In the genomic region with DNA sequence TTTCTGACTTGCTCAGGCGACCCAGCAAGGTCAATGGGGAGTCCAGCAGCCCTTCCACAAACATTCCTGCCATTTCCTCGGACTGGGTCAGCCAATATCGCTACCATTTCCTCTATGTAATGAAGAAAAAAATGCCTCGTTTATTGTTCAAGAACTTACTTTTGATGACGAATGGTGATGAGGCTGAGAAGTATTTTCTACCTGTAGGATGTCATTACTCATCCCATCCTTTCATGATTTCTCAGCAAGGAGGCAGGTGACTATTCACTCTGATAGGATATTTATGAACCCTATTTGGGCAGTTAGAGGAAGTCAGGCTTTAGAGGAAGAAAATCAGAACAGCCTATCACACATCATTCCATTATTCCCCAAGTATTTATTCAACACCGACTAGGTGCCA, we compare ENCODE assay signal across 15 cellular contexts.
DNase-seq lines count a peak whose midpoint lies in the region; ATAC-seq, FAIRE-seq and TF ChIP-seq lines count a peak whose summit lies in the region.
"Had no signal": no experiment of that assay in that cellular context is flagged by ENCODE, and none has a peak within 500 bp of the region (broad histone marks: within the 10 kb centered on the region; RNA-seq: fewer than 3 reads in every experiment).

No MANE protein-coding gene starts in this region.

- H3K4me1 Mint-ChIP-seq in MCF 10A (ENCODE audit: insufficient read depth, unreplicated experiment) (peaks cover 8% of the 10 kb centered on the region), astrocyte (ENCODE audit: low read depth, unreplicated experiment) (peaks cover 7% of the 10 kb centered on the region)
- H3K4me1 Mint-ChIP-seq: GM23338 had no signal

- H3K36me3 Mint-ChIP-seq in MCF 10A (ENCODE audit: insufficient read depth, unreplicated experiment) (no peaks in the 10 kb centered on the region), astrocyte (ENCODE audit: low read depth, unreplicated experiment) (peaks cover 49% of the 10 kb centered on the region)
- H3K36me3 Mint-ChIP-seq: CD4-positive, CD25-positive, alpha-beta regulatory T cell had no signal

- FAIRE-seq in astrocyte (lab: Jason Lieb, UNC), result no peak
- FAIRE-seq: GM12891 had no signal

- H3K27me3 Mint-ChIP-seq in MCF 10A (ENCODE audit: insufficient read depth, unreplicated experiment), result no peaks in the 10 kb centered on the region
- H3K27me3 Mint-ChIP-seq in astrocyte (ENCODE audit: low read depth, unreplicated experiment), result peaks cover 3% of the 10 kb centered on the region
- H3K27me3 Mint-ChIP-seq: CD4-positive, CD25-positive, alpha-beta regulatory T cell had no signal

- DNase-seq in mammary epithelial cell, result peak; percentile 86
- no peak for DNase-seq in MCF 10A (ENCODE audit: unreplicated experiment)
- DNase-seq in astrocyte (ENCODE audit: low read depth), result peak; percentile 25
- peak; percentile 90 to 96 for DNase-seq in foreskin keratinocyte
- DNase-seq in NCI-H524 (lab: John Stamatoyannopoulos, UW), result no peak
- DNase-seq in DMS79 treated with DMSO at 0.1 percent for 48 hours (lab: John Stamatoyannopoulos, UW), result no peak
- no peak for DNase-seq in GM10266 (ENCODE audit: extremely low spot score)
- DNase-seq: CD4-positive, CD25-positive, alpha-beta regulatory T cell; DMS53; H7 had no signal

- in situ Hi-C loops in mammary epithelial cell (cut with MboI; ENCODE audit: low sequenced_read_pairs in 2 of 2), result no loop called here

- peaks cover 7% of the 10 kb centered on the region for H3K9me3 Mint-ChIP-seq in MCF 10A (ENCODE audit: unreplicated experiment)
- peaks cover 11% of the 10 kb centered on the region for H3K9me3 Mint-ChIP-seq in astrocyte (ENCODE audit: unreplicated experiment)

- CTCF ChIA-PET in mammary epithelial cell (lab: Charles Lee; ENCODE audit: low non-redundant PET) (no interaction called here), MCF 10A (lab: Yijun Ruan, JAX) (no interaction called here)

- POLR2A ChIA-PET in MCF 10A (lab: Yijun Ruan, JAX), result interaction anchor here (0.6 kb wide), 1 partner anchor 10 kb away, joined by 3 read pairs; no protein-coding TSS in a partner anchor

- dilution Hi-C loops in mammary epithelial cell (cut with HindIII; ENCODE audit: low sequenced_read_pairs), result no loop called here

- H3K27me3 ChIP-seq in mammary epithelial cell (ENCODE audit: insufficient read depth, low read length) (no peaks in the 10 kb centered on the region), astrocyte (ENCODE audit: insufficient read depth, low read length) (no peaks in the 10 kb centered on the region), foreskin keratinocyte (no peaks in the 10 kb centered on the region)
- H3K27me3 ChIP-seq: BLaER1 treated with 17β-estradiol and CSF1 and Interleukin-3, amounts not matched to agents 10 nM and 100 nM had no signal

- H3K4me3 ChIP-seq in mammary epithelial cell (replicated peaks in 1 of 3; ENCODE audit: insufficient read depth in 1 of 3, low read depth in 2 of 3, low read length in 3 of 3), result no peak overlapping the region
- no peak overlapping the region for H3K4me3 ChIP-seq in astrocyte (ENCODE audit: insufficient read depth, low read depth, low read length)
- H3K4me3 ChIP-seq: BLaER1 treated with 17β-estradiol and CSF1 and Interleukin-3, amounts not matched to agents 10 nM and 100 nM; GM23338 had no signal

- BruUV-seq in mammary epithelial cell (replicated peaks; lab: Mats Ljungman, UMichigan) (no TSS peak), MCF 10A (replicated peaks; lab: Mats Ljungman, UMichigan) (no TSS peak)

- H4K20me1 ChIP-seq in mammary epithelial cell (ENCODE audit: insufficient read depth, low read length), result no peaks in the 10 kb centered on the region
- no peaks in the 10 kb centered on the region for H4K20me1 ChIP-seq in astrocyte (ENCODE audit: insufficient read depth, low read length)
- H4K20me1 ChIP-seq: BLaER1 treated with 17β-estradiol and CSF1 and Interleukin-3, amounts not matched to agents 10 nM and 100 nM had no signal

- peak overlapping the region; percentile 8 for H2AFZ ChIP-seq in mammary epithelial cell (ENCODE audit: low read depth, low read length)
- H2AFZ ChIP-seq in astrocyte (ENCODE audit: low read depth, low read length), result no peak overlapping the region
- H2AFZ ChIP-seq: GM23338 had no signal

- H3K27ac ChIP-seq in mammary epithelial cell (ENCODE audit: insufficient read depth, low read depth, low read length) (peak overlapping the region; percentile 34), astrocyte (ENCODE audit: low read depth, low read length) (peak overlapping the region; percentile 62), foreskin keratinocyte (peak overlapping the region; percentile 0)
- H3K27ac ChIP-seq: 22Rv1; BLaER1 treated with 17β-estradiol and CSF1 and Interleukin-3, amounts not matched to agents 10 nM and 100 nM had no signal

- peak overlapping the region; percentile 31 for H3K4me2 ChIP-seq in mammary epithelial cell (ENCODE audit: insufficient read depth, low read depth, low read length)
- peak overlapping the region; percentile 15 for H3K4me2 ChIP-seq in astrocyte (ENCODE audit: low read length)
- H3K4me2 ChIP-seq: BLaER1 treated with 17β-estradiol and CSF1 and Interleukin-3, amounts not matched to agents 10 nM and 100 nM; GM23338 had no signal

- H3K4me1 ChIP-seq in mammary epithelial cell (ENCODE audit: insufficient read depth, low read length), result peaks cover 24% of the 10 kb centered on the region
- H3K4me1 ChIP-seq in astrocyte (ENCODE audit: insufficient read depth, low read length), result peaks cover 23% of the 10 kb centered on the region
- H3K4me1 ChIP-seq in foreskin keratinocyte, result peaks cover 20% of the 10 kb centered on the region

- TF ChIP-seq CTCF in mammary epithelial cell (conservative IDR thresholded peaks at IDR 0.05 in 1 of 2, IDR thresholded peaks at IDR 0.05 in 1 of 2; ENCODE audit: extremely low read depth in 1 of 2, insufficient read depth in 1 of 2, low read depth in 1 of 2, low read length in 2 of 2), result no peak
- no peak for TF ChIP-seq CTCF in MCF 10A (IDR thresholded peaks at IDR 0.05; ENCODE audit: unreplicated experiment)
- no peak for TF ChIP-seq CTCF in astrocyte (IDR thresholded peaks at IDR 0.05; ENCODE audit: insufficient read depth, low read depth, low read length)
- TF ChIP-seq CTCF in foreskin keratinocyte (conservative IDR thresholded peaks at IDR 0.05), result no peak
- TF ChIP-seq CTCF in GM10266 (IDR thresholded peaks at IDR 0.05; ENCODE audit: control insufficient read depth, insufficient read depth, low read depth, missing control alignments), result no peak

- intact Hi-C loops in mammary epithelial cell (cut with micrococcal nuclease), result loop anchor here (1.0 kb wide), 1 partner anchor 15 kb away; no protein-coding TSS in a partner anchor
- intact Hi-C loops in MCF 10A (cut with micrococcal nuclease), result no loop called here

- peak; percentile 99 for ATAC-seq in foreskin keratinocyte
- no peak for ATAC-seq in GM21360 (IDR thresholded peaks at IDR 0.05; ENCODE audit: unreplicated experiment)
- ATAC-seq: GM23338 had no signal

- H3K9me3 ChIP-seq in mammary epithelial cell (replicated peaks; ENCODE audit: insufficient read depth, low read length), result no peaks in the 10 kb centered on the region
- no peaks in the 10 kb centered on the region for H3K9me3 ChIP-seq in astrocyte (ENCODE audit: insufficient read depth, low read depth, low read length)

- H3K36me3 ChIP-seq in mammary epithelial cell (ENCODE audit: insufficient read depth, low read length) (no peaks in the 10 kb centered on the region), astrocyte (ENCODE audit: insufficient read depth, low read length) (peaks cover 20% of the 10 kb centered on the region)
- H3K36me3 ChIP-seq: BLaER1 treated with 17β-estradiol and CSF1 and Interleukin-3, amounts not matched to agents 10 nM and 100 nM had no signal

- H3K9ac ChIP-seq in mammary epithelial cell (ENCODE audit: insufficient read depth, low read length) (no peak overlapping the region), astrocyte (ENCODE audit: low read length) (peak overlapping the region; percentile 20)
- H3K9ac ChIP-seq: BLaER1 treated with 17β-estradiol and CSF1 and Interleukin-3, amounts not matched to agents 10 nM and 100 nM had no signal

- H3K27ac Mint-ChIP-seq in MCF 10A (ENCODE audit: low read depth, unreplicated experiment) (no peak overlapping the region), astrocyte (ENCODE audit: unreplicated experiment) (no peak overlapping the region)
- H3K27ac Mint-ChIP-seq: CD4-positive, CD25-positive, alpha-beta regulatory T cell; GM23338 had no signal

- H3K4me3 Mint-ChIP-seq in MCF 10A (ENCODE audit: unreplicated experiment), result no peak overlapping the region
- H3K4me3 Mint-ChIP-seq in astrocyte (ENCODE audit: unreplicated experiment), result no peak overlapping the region
- H3K4me3 Mint-ChIP-seq: CD4-positive, CD25-positive, alpha-beta regulatory T cell; GM23338 had no signal

- H3K79me2 ChIP-seq in mammary epithelial cell (ENCODE audit: insufficient read depth, low read length), result no peaks in the 10 kb centered on the region
- H3K79me2 ChIP-seq in astrocyte (ENCODE audit: insufficient read depth, low read length), result peaks cover 18% of the 10 kb centered on the region

- 13% methylated on average over 6 of the region's 6 CpGs for WGBS in mammary epithelial cell (ENCODE audit: low coverage, missing lambda C conversion rate)

Comparison
In these comparisons a context has a peak if more than half of its experiments do, and no peak if none do; other contexts are left out.
1. DNase-seq: peak in mammary epithelial cell (single experiment), astrocyte (single experiment) and foreskin keratinocyte (2 of 2); none in MCF 10A (single experiment), NCI-H524 (0 of 2), DMS79 treated with DMSO at 0.1 percent for 48 hours (single experiment) and GM10266 (single experiment).
2. H3K27ac ChIP-seq: peak in every context shown above with its lines; median percentile 62 in astrocyte; 34 in mammary epithelial cell; 0 in foreskin keratinocyte.